ENCODE assay signal across 13 cellular contexts in genomic region chr19:39645800-39646411, GRCh38. TPM values are rescaled to one million over a fixed set of nuclear protein-coding genes. Genes with fewer than 3 reads are reported as not detected.
DNase-seq lines count a peak whose midpoint lies in the region; ATAC-seq and TF ChIP-seq lines count a peak whose summit lies in the region.
"Had no signal": no experiment of that assay in that cellular context is flagged by ENCODE, and none has a peak within 500 bp of the region (broad histone marks: within the 10 kb centered on the region; RNA-seq: fewer than 3 reads in every experiment).

No MANE protein-coding gene starts in this region.

- no peak overlapping the region for H3K4me2 ChIP-seq in fibroblast of lung (ENCODE audit: extremely low read depth, insufficient read depth, low read length)

- H3K9me3 ChIP-seq in SJCRH30 (replicated peaks), result no peaks in the 10 kb centered on the region; the same call in 1 of the 2 replicates
- H3K9me3 ChIP-seq in fibroblast of lung (ENCODE audit: control insufficient read depth, insufficient read depth, low read depth, low read length), result no peaks in the 10 kb centered on the region

- H3K4me1 ChIP-seq in SJCRH30 (no peaks in the 10 kb centered on the region), fibroblast of lung (ENCODE audit: control insufficient read depth, extremely low read depth, insufficient read depth, low read length) (no peaks in the 10 kb centered on the region)

- DNase-seq in activated naive CD4-positive, alpha-beta T cell treated with anti-CD3 and anti-CD28 coated beads, Interleukin-2, amount 10 ng/mL, durations not matched to agents 7 days and 5 days, result peak; percentile 57
- DNase-seq in activated naive CD4-positive, alpha-beta T cell (lab: John Stamatoyannopoulos, UW), result no peak
- DNase-seq in SJCRH30 (peak; percentile 51 to 73), fibroblast of lung (ENCODE audit: low read depth in 2 of 2) (peak; percentile 10 to 20), SHP77 treated with DMSO at 0.1 percent for 48 hours (lab: John Stamatoyannopoulos, UW) (no peak)
- peak; percentile 2 for DNase-seq in stimulated activated CD8-positive, alpha-beta memory T cell treated with anti-CD3 and anti-CD28 coated beads, Interleukin-4, amount 100 ng/mL, for 24 hours (ENCODE audit: low read depth)
- DNase-seq in stimulated activated naive B cell treated with anti-CD40 and anti-IgM and Interleukin-4, amounts not matched to agents 10 μg/mL and 1 μg/mL and 100 μg/mL, for 72 hours, result no peak
- DNase-seq: NCI-H187 treated with DMSO at 0.1 percent for 48 hours, SIG-M5 had no signal

- no peak overlapping the region for H3K9ac ChIP-seq in fibroblast of lung (ENCODE audit: insufficient read depth, low read length)

- no peaks in the 10 kb centered on the region for H3K27me3 ChIP-seq in SJCRH30
- H3K27me3 ChIP-seq in fibroblast of lung (ENCODE audit: control insufficient read depth, insufficient read depth, low read length), result no peaks in the 10 kb centered on the region

- CTCF ChIA-PET in activated naive CD4-positive, alpha-beta T cell treated with anti-CD3 and anti-CD28 coated beads, Interleukin-2, amount 10 ng/mL, durations not matched to agents 7 days and 5 days (lab: Charles Lee), result no interaction called here

- H3K27ac ChIP-seq in SJCRH30 (no peak overlapping the region), fibroblast of lung (ENCODE audit: insufficient read depth, low read length) (no peak overlapping the region)

- no peak overlapping the region for H2AFZ ChIP-seq in fibroblast of lung (ENCODE audit: low read length)

- peaks cover 8% of the 10 kb centered on the region for H3K27me3 Mint-ChIP-seq in activated naive CD4-positive, alpha-beta T cell treated with anti-CD3 and anti-CD28 coated beads, Interleukin-2, amount 10 ng/mL, durations not matched to agents 7 days and 5 days
- H3K27me3 Mint-ChIP-seq in stimulated activated naive B cell treated with anti-CD40 and anti-IgM and Interleukin-4, amounts not matched to agents 10 μg/mL and 1 μg/mL and 100 μg/mL, for 72 hours, result peaks cover 44 to 56% of the 10 kb centered on the region in 2 donors

- H3K27ac Mint-ChIP-seq in activated naive CD4-positive, alpha-beta T cell treated with anti-CD3 and anti-CD28 coated beads, Interleukin-2, amount 10 ng/mL, durations not matched to agents 7 days and 5 days, result no peak overlapping the region
- H3K27ac Mint-ChIP-seq in stimulated activated naive B cell treated with anti-CD40 and anti-IgM and Interleukin-4, amounts not matched to agents 10 μg/mL and 1 μg/mL and 100 μg/mL, for 72 hours, result no peak overlapping the region
- H3K27ac Mint-ChIP-seq: natural killer cell treated with Interleukin-12 subunit alpha and Interleukin-12 subunit beta and Interleukin-15 and Interleukin-18, amount 100 ng/mL, for 72 hours had no signal

- H3K4me3 Mint-ChIP-seq in activated naive CD4-positive, alpha-beta T cell treated with anti-CD3 and anti-CD28 coated beads, Interleukin-2, amount 10 ng/mL, durations not matched to agents 7 days and 5 days, result no peak overlapping the region
- no peak overlapping the region for H3K4me3 Mint-ChIP-seq in stimulated activated naive B cell treated with anti-CD40 and anti-IgM and Interleukin-4, amounts not matched to agents 10 μg/mL and 1 μg/mL and 100 μg/mL, for 72 hours
- H3K4me3 Mint-ChIP-seq: natural killer cell treated with Interleukin-12 subunit alpha and Interleukin-12 subunit beta and Interleukin-15 and Interleukin-18, amount 100 ng/mL, for 72 hours had no signal

- no peaks in the 10 kb centered on the region for H4K20me1 ChIP-seq in fibroblast of lung (ENCODE audit: control insufficient read depth, extremely low read depth, insufficient read depth, low read length)

- H3K36me3 ChIP-seq in SJCRH30, result no peaks in the 10 kb centered on the region
- no peaks in the 10 kb centered on the region for H3K36me3 ChIP-seq in fibroblast of lung (ENCODE audit: control insufficient read depth, insufficient read depth, low read length)

- ATAC-seq in stimulated activated naive B cell treated with anti-CD40 and anti-IgM and Interleukin-4, amounts not matched to agents 10 μg/mL and 1 μg/mL and 100 μg/mL, for 72 hours (replicated peaks), result no peak
- ATAC-seq in HG03135 (IDR thresholded peaks at IDR 0.05; ENCODE audit: unreplicated experiment), result no peak
- ATAC-seq: natural killer cell treated with Interleukin-12 subunit alpha and Interleukin-12 subunit beta and Interleukin-15 and Interleukin-18, amount 100 ng/mL, for 72 hours had no signal

- H3K79me2 ChIP-seq in fibroblast of lung (ENCODE audit: control insufficient read depth, insufficient read depth, low read length), result no peaks in the 10 kb centered on the region

- H3K4me1 Mint-ChIP-seq in activated naive CD4-positive, alpha-beta T cell treated with anti-CD3 and anti-CD28 coated beads, Interleukin-2, amount 10 ng/mL, durations not matched to agents 7 days and 5 days, result no peaks in the 10 kb centered on the region
- H3K4me1 Mint-ChIP-seq in stimulated activated naive B cell treated with anti-CD40 and anti-IgM and Interleukin-4, amounts not matched to agents 10 μg/mL and 1 μg/mL and 100 μg/mL, for 72 hours, result no peaks in the 10 kb centered on the region

- H3K36me3 Mint-ChIP-seq in activated naive CD4-positive, alpha-beta T cell treated with anti-CD3 and anti-CD28 coated beads, Interleukin-2, amount 10 ng/mL, durations not matched to agents 7 days and 5 days, result no peaks in the 10 kb centered on the region
- no peaks in the 10 kb centered on the region for H3K36me3 Mint-ChIP-seq in stimulated activated naive B cell treated with anti-CD40 and anti-IgM and Interleukin-4, amounts not matched to agents 10 μg/mL and 1 μg/mL and 100 μg/mL, for 72 hours
- H3K36me3 Mint-ChIP-seq: natural killer cell treated with Interleukin-12 subunit alpha and Interleukin-12 subunit beta and Interleukin-15 and Interleukin-18, amount 100 ng/mL, for 72 hours had no signal

- no peaks in the 10 kb centered on the region for H3K9me3 Mint-ChIP-seq in activated naive CD4-positive, alpha-beta T cell treated with anti-CD3 and anti-CD28 coated beads, Interleukin-2, amount 10 ng/mL, durations not matched to agents 7 days and 5 days
- no peaks in the 10 kb centered on the region for H3K9me3 Mint-ChIP-seq in stimulated activated naive B cell treated with anti-CD40 and anti-IgM and Interleukin-4, amounts not matched to agents 10 μg/mL and 1 μg/mL and 100 μg/mL, for 72 hours

- H3K4me3 ChIP-seq in SJCRH30 (no peak overlapping the region), fibroblast of lung (replicated peaks in 1 of 4; ENCODE audit: control extremely low read depth in 1 of 4, insufficient read depth in 1 of 4, low read depth in 3 of 4, low read length in 4 of 4) (no peak overlapping the region)

- no peak for TF ChIP-seq CTCF in fibroblast of lung (conservative IDR thresholded peaks at IDR 0.05 in 1 of 2, IDR thresholded peaks at IDR 0.05 in 1 of 2; ENCODE audit: low read depth in 1 of 2, low read length in 2 of 2)

RNA-seq across cellular contexts. Expression of gene LGALS16, which starts 9.8 kb away (rescaled TPM):
- total RNA-seq in SJCRH30 (2014; rRNA removed; shearing (Covaris generic)), result not detected in 2 replicates
- total RNA-seq in fibroblast of lung, result not detected in 2 replicates
- polyA plus RNA-seq in fibroblast of lung, result not detected in 2 replicates
- not detected in 2 replicates for polyA plus RNA-seq in fibroblast of lung (2012)
- not detected in 2 replicates for polyA minus RNA-seq in fibroblast of lung (ENCODE audit: low replicate concordance)
- total RNA-seq: chondrocyte; natural killer cell treated with Interleukin-12 subunit alpha and Interleukin-12 subunit beta and Interleukin-15 and Interleukin-18, amount 100 ng/mL, for 72 hours; urinary bladder had no signal
- polyA plus RNA-seq: urinary bladder had no signal

RNA-seq across cellular contexts. Expression of gene LGALS13, which starts 43.6 kb away (rescaled TPM):
- not detected in 2 replicates for total RNA-seq in SJCRH30 (2014; rRNA removed; shearing (Covaris generic))
- not detected in 2 replicates for total RNA-seq in fibroblast of lung
- polyA plus RNA-seq in fibroblast of lung, result not detected in 2 replicates
- polyA plus RNA-seq in fibroblast of lung (2012), result not detected in 2 replicates
- not detected in 2 replicates for polyA minus RNA-seq in fibroblast of lung (ENCODE audit: low replicate concordance)
- total RNA-seq: chondrocyte; natural killer cell treated with Interleukin-12 subunit alpha and Interleukin-12 subunit beta and Interleukin-15 and Interleukin-18, amount 100 ng/mL, for 72 hours; urinary bladder had no signal
- polyA plus RNA-seq: urinary bladder had no signal

RNA-seq across cellular contexts. Expression of gene LGALS14, which starts 58.4 kb away (rescaled TPM):
- not detected in 2 replicates for total RNA-seq in SJCRH30 (2014; rRNA removed; shearing (Covaris generic))
- total RNA-seq in fibroblast of lung, result not detected in 2 replicates
- not detected in 2 replicates for polyA plus RNA-seq in fibroblast of lung
- not detected in 2 replicates for polyA plus RNA-seq in fibroblast of lung (2012)
- not detected in 2 replicates for polyA minus RNA-seq in fibroblast of lung (ENCODE audit: low replicate concordance)
- total RNA-seq: chondrocyte; natural killer cell treated with Interleukin-12 subunit alpha and Interleukin-12 subunit beta and Interleukin-15 and Interleukin-18, amount 100 ng/mL, for 72 hours; urinary bladder had no signal
- polyA plus RNA-seq: urinary bladder had no signal

Comparison
In these comparisons a context has a peak if more than half of its experiments do, and no peak if none do; other contexts are left out.
1. DNase-seq: peak in activated naive CD4-positive, alpha-beta T cell treated with anti-CD3 and anti-CD28 coated beads, Interleukin-2, amount 10 ng/mL, durations not matched to agents 7 days and 5 days (single experiment), SJCRH30 (2 of 2), fibroblast of lung (2 of 2) and stimulated activated CD8-positive, alpha-beta memory T cell treated with anti-CD3 and anti-CD28 coated beads, Interleukin-4, amount 100 ng/mL, for 24 hours (single experiment); none in activated naive CD4-positive, alpha-beta T cell (0 of 4), stimulated activated naive B cell treated with anti-CD40 and anti-IgM and Interleukin-4, amounts not matched to agents 10 μg/mL and 1 μg/mL and 100 μg/mL, for 72 hours (single experiment) and SHP77 treated with DMSO at 0.1 percent for 48 hours (single experiment).